In genomic region chr22:37677628-37677974, GRCh38 we compare ENCODE assay signal across 6 cellular contexts. TPM values are rescaled to one million over a fixed set of nuclear protein-coding genes. Genes with fewer than 3 reads are reported as not detected.
DNase-seq lines count a peak whose midpoint lies in the region; ATAC-seq and TF ChIP-seq lines count a peak whose summit lies in the region.
"Not testable (repeated sequence)": the region's sequence is repeated elsewhere in the genome, so short reads cannot be mapped to it uniquely, and the experiment has no call there.

No MANE protein-coding gene starts in this region.

- TF ChIP-seq EP300 in upper lobe of left lung (IDR thresholded peaks at IDR 0.05): not testable (repeated sequence)

- H2AFZ ChIP-seq in neural progenitor cell (replicated peaks): not testable (repeated sequence)

- H3K4me2 ChIP-seq in neural progenitor cell: peak overlapping the region; percentile 53

- H3K27me3 Mint-ChIP-seq in T-cell; neural progenitor cell (ENCODE audit: insufficient read depth, low read depth): not testable (repeated sequence)

- peak overlapping the region; percentile 87 to 97 (median 87) for H3K4me3 Mint-ChIP-seq in T-cell
- peak overlapping the region; percentile 84 for H3K4me3 Mint-ChIP-seq in neural progenitor cell

- peak overlapping the region; percentile 14 for H3K27ac ChIP-seq in brain microvascular endothelial cell
- peak overlapping the region; percentile 93 to 94 for H3K27ac ChIP-seq in right atrium auricular region
- not testable (repeated sequence) for H3K27ac ChIP-seq in neural progenitor cell
- peak overlapping the region; percentile 87 to 97 (median 94) for H3K27ac ChIP-seq in upper lobe of left lung

- H3K9ac ChIP-seq in neural progenitor cell: not testable (repeated sequence)

- not testable (repeated sequence) for H3K36me3 Mint-ChIP-seq in T-cell, neural progenitor cell

- DNase-seq in H7; T-cell; brain microvascular endothelial cell; right atrium auricular region (ENCODE audit: low spot score); neural progenitor cell (ENCODE audit: low spot score); upper lobe of left lung: not testable (repeated sequence)

- CTCF ChIA-PET in T-cell (lab: Charles Lee): interaction anchor here (0.6 to 8.6 kb wide), 7 partner anchors 8 to 70 kb away, joined by 3 to 61 read pairs (median 6); partner anchors contain the start of genes GGA1 (in 1 of the 2), NOL12 (in 1 of the 2) and PDXP (in 1 of the 2)

- H3K4me1 ChIP-seq in right atrium auricular region: peaks cover 0 to 57% of the 10 kb centered on the region in 2 donors
- H3K4me1 ChIP-seq in neural progenitor cell: not testable (repeated sequence)
- H3K4me1 ChIP-seq in upper lobe of left lung: peaks cover 46 to 61% (median 54%) of the 10 kb centered on the region in 4 donors

- not testable (repeated sequence) for H3K36me3 ChIP-seq in H7 (replicated peaks; ENCODE audit: control insufficient read depth, insufficient read depth, low read length); neural progenitor cell
- peaks cover 27% of the 10 kb centered on the region for H3K36me3 ChIP-seq in brain microvascular endothelial cell (replicated peaks)
- peaks cover 21% of the 10 kb centered on the region for H3K36me3 ChIP-seq in right atrium auricular region
- H3K36me3 ChIP-seq in upper lobe of left lung: peaks cover 0 to 24% (median 13%) of the 10 kb centered on the region in 4 donors

- not testable (repeated sequence) for H3K9me3 ChIP-seq in right atrium auricular region; neural progenitor cell (ENCODE audit: low read depth); upper lobe of left lung

- peak overlapping the region; percentile 95 to 98 for H3K27ac Mint-ChIP-seq in T-cell
- not testable (repeated sequence) for H3K27ac Mint-ChIP-seq in neural progenitor cell

- in situ Hi-C loops in brain microvascular endothelial cell (cut with HindIII; ENCODE audit: low pct_ligation_motif_present, low sequenced_read_pairs): not testable (repeated sequence)

- POLR2A ChIA-PET in T-cell (lab: Charles Lee): interaction anchor here (0.6 to 1.5 kb wide), 6 partner anchors 8 to 69 kb away, joined by 3 to 8 read pairs (median 5); partner anchors contain the start of genes GGA1 (in 1 of the 2) and NOL12 (in 1 of the 2)

- ATAC-seq in T-cell (replicated peaks in 1 of 4); upper lobe of left lung (ENCODE audit: low FRiP score in 2 of 2): not testable (repeated sequence)

- peak overlapping the region; percentile 20 for H3K4me3 ChIP-seq in H7 (ENCODE audit: insufficient read depth, low read depth, low read length)
- peak overlapping the region; percentile 93 for H3K4me3 ChIP-seq in brain microvascular endothelial cell (ENCODE audit: low read depth, low read length)
- peak overlapping the region; percentile 47 to 67 for H3K4me3 ChIP-seq in right atrium auricular region
- peak overlapping the region; percentile 46 for H3K4me3 ChIP-seq in neural progenitor cell
- peak overlapping the region in 3 of 4 donors; percentile 50 to 66 (median 61) for H3K4me3 ChIP-seq in upper lobe of left lung

- not testable (repeated sequence) for H3K9me3 Mint-ChIP-seq in T-cell, neural progenitor cell

- 71 to 76% methylated on average over 11 of the region's 11 CpGs for WGBS in upper lobe of left lung, 2 donors

- TF ChIP-seq CTCF in brain microvascular endothelial cell (IDR thresholded peaks at IDR 0.05; ENCODE audit: low read depth, low read length, missing control alignments); right atrium auricular region (IDR thresholded peaks at IDR 0.05); neural progenitor cell (IDR thresholded peaks at IDR 0.05); upper lobe of left lung (IDR thresholded peaks at IDR 0.05): not testable (repeated sequence)

- H3F3A ChIP-seq in neural progenitor cell (ENCODE audit: low read depth): peaks cover 31% of the 10 kb centered on the region

- H4K20me1 ChIP-seq in neural progenitor cell (ENCODE audit: low read depth): not testable (repeated sequence)

- not testable (repeated sequence) for H3K79me2 ChIP-seq in neural progenitor cell (ENCODE audit: low read depth)

- not testable (repeated sequence) for TF ChIP-seq POLR2A in upper lobe of left lung (IDR thresholded peaks at IDR 0.05)

- H3K27me3 ChIP-seq in H7 (ENCODE audit: control insufficient read depth, insufficient read depth, low read length); brain microvascular endothelial cell (replicated peaks); right atrium auricular region; neural progenitor cell; upper lobe of left lung: not testable (repeated sequence)

- H3K4me1 Mint-ChIP-seq in T-cell (peaks cover 41 to 59% (median 51%) of the 10 kb centered on the region in 3 donors), neural progenitor cell (peaks cover 18% of the 10 kb centered on the region)

RNA-seq across cellular contexts. Expression of gene LGALS1, which starts 2.2 kb away (rescaled TPM):
- total RNA-seq in H7 (2014; rRNA removed; shearing (Covaris generic)): 183 and 206 TPM in 2 replicates
- total RNA-seq in T-cell (100 to 1,000 TPM in 2 of 5 donors, 10 to 100 TPM in 3; 39.5 to 206 (median 99.2) TPM), right atrium auricular region (1,000 to 10,000 TPM in 1 of 2 donors, 100 to 1,000 TPM in 1; 584 to 1,958 TPM), neural progenitor cell (ENCODE audit: low replicate concordance) (14.9 and 42.9 TPM in 2 replicates), upper lobe of left lung (100 to 1,000 TPM; 125 to 750 (median 400) TPM)

RNA-seq across cellular contexts. Expression of gene NOL12, which starts 8.5 kb away (rescaled TPM):
- total RNA-seq in H7 (2014; rRNA removed; shearing (Covaris generic)): 20.5 and 23.6 TPM in 2 replicates
- total RNA-seq in T-cell: 10 to 100 TPM; 29.2 to 52.4 (median 47.5) TPM
- total RNA-seq in right atrium auricular region: 10 to 100 TPM; 17.8 to 24.7 TPM
- 23.7 and 28.7 TPM in 2 replicates for total RNA-seq in neural progenitor cell (ENCODE audit: low replicate concordance)
- total RNA-seq in upper lobe of left lung: 10 to 100 TPM; 23.5 to 89.1 (median 26.7) TPM

RNA-seq across cellular contexts. Expression of gene PDXP, which starts 19.1 kb away (rescaled TPM):
- 54.1 and 60.9 TPM in 2 replicates for total RNA-seq in H7 (2014; rRNA removed; shearing (Covaris generic))
- total RNA-seq in T-cell: 10 to 100 TPM in 3 of 5 donors, 1 to 10 TPM in 2; 3.1 to 11.3 (median 10.7) TPM
- total RNA-seq in right atrium auricular region: 10 to 100 TPM; 15.7 to 32.0 TPM
- total RNA-seq in neural progenitor cell (ENCODE audit: low replicate concordance): 25.1 and 57.0 TPM in 2 replicates
- 10 to 100 TPM in 1 of 6 donors, 1 to 10 TPM in 5; 2.1 to 11.1 (median 8.7) TPM for total RNA-seq in upper lobe of left lung

RNA-seq across cellular contexts. Expression of gene TRIOBP, which starts 19.2 kb away (rescaled TPM):
- 66.9 and 67.1 TPM in 2 replicates for total RNA-seq in H7 (2014; rRNA removed; shearing (Covaris generic))
- total RNA-seq in T-cell: 10 to 100 TPM; 14.5 to 36.8 (median 31.1) TPM
- total RNA-seq in right atrium auricular region: 100 to 1,000 TPM; 108 to 118 TPM
- 25.2 and 51.0 TPM in 2 replicates for total RNA-seq in neural progenitor cell (ENCODE audit: low replicate concordance)
- total RNA-seq in upper lobe of left lung: 100 to 1,000 TPM in 4 of 6 donors, 10 to 100 TPM in 2; 76.5 to 151 (median 113) TPM

RNA-seq across cellular contexts. Expression of gene SH3BP1, which starts 38.1 kb away (rescaled TPM):
- 30.0 and 35.2 TPM in 2 replicates for total RNA-seq in H7 (2014; rRNA removed; shearing (Covaris generic))
- total RNA-seq in T-cell: 100 to 1,000 TPM in 1 of 5 donors, 10 to 100 TPM in 4; 91.3 to 111 (median 93.6) TPM
- 1 to 10 TPM; 1.5 to 4.0 TPM for total RNA-seq in right atrium auricular region
- 10.3 and 10.9 TPM in 2 replicates for total RNA-seq in neural progenitor cell (ENCODE audit: low replicate concordance)
- total RNA-seq in upper lobe of left lung: 10 to 100 TPM; 11.4 to 58.7 (median 31.1) TPM

Comparison
In these comparisons a context has a peak if more than half of its experiments do, and no peak if none do; other contexts are left out.
1. H3K4me3 ChIP-seq: peak in every context shown above with its lines; median percentile 93 in brain microvascular endothelial cell; 61 in upper lobe of left lung; 57 in right atrium auricular region; 46 in neural progenitor cell; 20 in H7.